ENCODE assay signal across 1 cellular context in the genomic region with DNA sequence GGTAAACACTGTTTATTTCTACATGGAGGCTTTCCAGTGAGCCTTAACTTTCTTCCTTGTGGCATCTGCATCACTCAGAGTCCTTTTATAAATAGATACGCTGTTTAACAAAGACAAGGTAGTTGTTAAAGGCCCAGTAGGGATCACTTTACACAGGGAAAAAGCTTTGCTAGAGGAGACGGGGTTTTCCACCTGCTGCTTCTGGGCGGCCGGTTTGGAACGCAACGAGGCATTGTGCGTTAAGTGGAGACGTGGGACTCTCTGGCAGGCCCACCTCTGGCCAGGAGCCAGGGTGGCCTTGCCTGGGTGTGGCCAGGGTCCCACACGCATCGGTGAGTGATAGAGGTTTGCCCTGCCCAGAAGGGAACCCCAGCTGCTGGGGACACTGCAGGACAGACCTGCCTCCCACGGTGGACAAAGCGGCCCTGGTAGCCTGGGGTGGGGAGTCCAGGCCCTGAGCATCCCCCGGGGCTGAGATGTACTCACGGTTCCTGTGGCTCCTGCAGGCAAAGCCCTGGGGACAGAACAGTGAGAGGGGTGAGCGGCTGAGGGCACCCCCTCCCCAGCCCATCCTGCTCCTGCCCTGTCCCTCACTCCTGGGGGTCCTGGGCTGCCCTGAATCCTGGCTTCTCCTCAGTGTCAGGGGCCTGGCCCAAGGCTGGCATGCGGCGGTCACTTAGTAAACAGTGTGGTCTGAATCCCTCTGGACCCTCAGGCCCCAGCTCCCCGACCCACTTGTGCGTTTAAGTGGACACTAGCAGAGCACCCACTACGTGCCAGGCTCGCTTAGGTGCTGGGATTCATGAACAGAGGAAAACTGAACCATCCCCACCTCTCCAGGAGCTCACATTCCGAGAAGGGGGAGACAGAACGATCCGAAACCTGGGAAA.
TF ChIP-seq lines count a peak whose summit lies in the region.

No MANE protein-coding gene starts in this region.

TF ChIP-seq in HEK293, 187 proteins besides CTCF, POLR2A, EP300 and RAD21 (continued from another document):
- TF ChIP-seq, protein P1, sequence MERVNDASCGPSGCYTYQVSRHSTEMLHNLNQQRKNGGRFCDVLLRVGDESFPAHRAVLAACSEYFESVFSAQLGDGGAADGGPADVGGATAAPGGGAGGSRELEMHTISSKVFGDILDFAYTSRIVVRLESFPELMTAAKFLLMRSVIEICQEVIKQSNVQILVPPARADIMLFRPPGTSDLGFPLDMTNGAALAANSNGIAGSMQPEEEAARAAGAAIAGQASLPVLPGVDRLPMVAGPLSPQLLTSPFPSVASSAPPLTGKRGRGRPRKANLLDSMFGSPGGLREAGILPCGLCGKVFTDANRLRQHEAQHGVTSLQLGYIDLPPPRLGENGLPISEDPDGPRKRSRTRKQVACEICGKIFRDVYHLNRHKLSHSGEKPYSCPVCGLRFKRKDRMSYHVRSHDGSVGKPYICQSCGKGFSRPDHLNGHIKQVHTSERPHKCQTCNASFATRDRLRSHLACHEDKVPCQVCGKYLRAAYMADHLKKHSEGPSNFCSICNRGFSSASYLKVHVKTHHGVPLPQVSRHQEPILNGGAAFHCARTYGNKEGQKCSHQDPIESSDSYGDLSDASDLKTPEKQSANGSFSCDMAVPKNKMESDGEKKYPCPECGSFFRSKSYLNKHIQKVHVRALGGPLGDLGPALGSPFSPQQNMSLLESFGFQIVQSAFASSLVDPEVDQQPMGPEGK (tag by site-specific recombination; IDR thresholded peaks at IDR 0.05), result peak; percentile 63; the same call in 1 of the 2 replicates
- TF ChIP-seq ZNF521 (tag by site-specific recombination; IDR thresholded peaks at IDR 0.05) (no peak), ZNF354C (tag by site-specific recombination; IDR thresholded peaks at IDR 0.05; ENCODE audit: borderline replicate concordance, low read depth) (no peak), IKZF3 (tag by site-specific recombination; IDR thresholded peaks at IDR 0.05) (no peak), ZNF792 (tag by site-specific recombination; IDR thresholded peaks at IDR 0.05) (no peak), GLIS1 (tag by site-specific recombination; IDR thresholded peaks at IDR 0.05) (peak; percentile 90), SCRT1 (tag by site-specific recombination; IDR thresholded peaks at IDR 0.05; ENCODE audit: borderline replicate concordance) (peak; percentile 91), ZNF510 (tag by site-specific recombination; IDR thresholded peaks at IDR 0.05; ENCODE audit: insufficient replicate concordance) (no peak), EGR2 (tag by site-specific recombination; IDR thresholded peaks at IDR 0.05; ENCODE audit: low read depth) (peak; percentile 9; the same call in 1 of the 2 replicates), ZSCAN30 (tag by site-specific recombination; IDR thresholded peaks at IDR 0.05) (0 out of 2 replicates have a peak, but pooled peaks have one; percentile 9), ZXDB (tag by site-specific recombination; IDR thresholded peaks at IDR 0.05) (0 out of 2 replicates have a peak, but pooled peaks have one; percentile 16), KLF1 (tag by site-specific recombination; IDR thresholded peaks at IDR 0.05) (peak; percentile 84), OSR2 (tag by site-specific recombination; IDR thresholded peaks at IDR 0.05) (peak; percentile 89), ZBTB20 (tag by site-specific recombination; IDR thresholded peaks at IDR 0.05) (0 out of 2 replicates have a peak, but pooled peaks have one; percentile 18), ZFHX2 (tag by site-specific recombination; conservative IDR thresholded peaks at IDR 0.05) (peak; percentile 36; the same call in 1 of the 2 replicates), ZNF404 (tag by site-specific recombination; IDR thresholded peaks at IDR 0.05) (no peak), SP7 (tag by site-specific recombination; IDR thresholded peaks at IDR 0.05) (peak; percentile 77), ZNF423 (tag by site-specific recombination; IDR thresholded peaks at IDR 0.05) (0 out of 2 replicates have a peak, but pooled peaks have one; percentile 20), ZNF146 (tag by site-specific recombination; IDR thresholded peaks at IDR 0.05) (no peak), ZNF184 (tag by site-specific recombination; IDR thresholded peaks at IDR 0.05) (no peak), ZNF529 (tag by site-specific recombination; IDR thresholded peaks at IDR 0.05; ENCODE audit: insufficient replicate concordance) (no peak), MZF1 (tag by site-specific recombination; IDR thresholded peaks at IDR 0.05; ENCODE audit: borderline replicate concordance) (peak; percentile 72; the same call in 1 of the 2 replicates), ZSCAN23 (tag by site-specific recombination; IDR thresholded peaks at IDR 0.05) (no peak), ZNF600 (tag by site-specific recombination; IDR thresholded peaks at IDR 0.05) (no peak), ZNF596 (tag by site-specific recombination; IDR thresholded peaks at IDR 0.05) (no peak), ZNF843 (tag by site-specific recombination; IDR thresholded peaks at IDR 0.05) (no peak)
- TF ChIP-seq, protein P2, sequence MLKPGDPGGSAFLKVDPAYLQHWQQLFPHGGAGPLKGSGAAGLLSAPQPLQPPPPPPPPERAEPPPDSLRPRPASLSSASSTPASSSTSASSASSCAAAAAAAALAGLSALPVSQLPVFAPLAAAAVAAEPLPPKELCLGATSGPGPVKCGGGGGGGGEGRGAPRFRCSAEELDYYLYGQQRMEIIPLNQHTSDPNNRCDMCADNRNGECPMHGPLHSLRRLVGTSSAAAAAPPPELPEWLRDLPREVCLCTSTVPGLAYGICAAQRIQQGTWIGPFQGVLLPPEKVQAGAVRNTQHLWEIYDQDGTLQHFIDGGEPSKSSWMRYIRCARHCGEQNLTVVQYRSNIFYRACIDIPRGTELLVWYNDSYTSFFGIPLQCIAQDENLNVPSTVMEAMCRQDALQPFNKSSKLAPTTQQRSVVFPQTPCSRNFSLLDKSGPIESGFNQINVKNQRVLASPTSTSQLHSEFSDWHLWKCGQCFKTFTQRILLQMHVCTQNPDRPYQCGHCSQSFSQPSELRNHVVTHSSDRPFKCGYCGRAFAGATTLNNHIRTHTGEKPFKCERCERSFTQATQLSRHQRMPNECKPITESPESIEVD (tag by site-specific recombination; IDR thresholded peaks at IDR 0.05), result peak; percentile 67; the same call in 1 of the 2 replicates
- TF ChIP-seq, protein P3, sequence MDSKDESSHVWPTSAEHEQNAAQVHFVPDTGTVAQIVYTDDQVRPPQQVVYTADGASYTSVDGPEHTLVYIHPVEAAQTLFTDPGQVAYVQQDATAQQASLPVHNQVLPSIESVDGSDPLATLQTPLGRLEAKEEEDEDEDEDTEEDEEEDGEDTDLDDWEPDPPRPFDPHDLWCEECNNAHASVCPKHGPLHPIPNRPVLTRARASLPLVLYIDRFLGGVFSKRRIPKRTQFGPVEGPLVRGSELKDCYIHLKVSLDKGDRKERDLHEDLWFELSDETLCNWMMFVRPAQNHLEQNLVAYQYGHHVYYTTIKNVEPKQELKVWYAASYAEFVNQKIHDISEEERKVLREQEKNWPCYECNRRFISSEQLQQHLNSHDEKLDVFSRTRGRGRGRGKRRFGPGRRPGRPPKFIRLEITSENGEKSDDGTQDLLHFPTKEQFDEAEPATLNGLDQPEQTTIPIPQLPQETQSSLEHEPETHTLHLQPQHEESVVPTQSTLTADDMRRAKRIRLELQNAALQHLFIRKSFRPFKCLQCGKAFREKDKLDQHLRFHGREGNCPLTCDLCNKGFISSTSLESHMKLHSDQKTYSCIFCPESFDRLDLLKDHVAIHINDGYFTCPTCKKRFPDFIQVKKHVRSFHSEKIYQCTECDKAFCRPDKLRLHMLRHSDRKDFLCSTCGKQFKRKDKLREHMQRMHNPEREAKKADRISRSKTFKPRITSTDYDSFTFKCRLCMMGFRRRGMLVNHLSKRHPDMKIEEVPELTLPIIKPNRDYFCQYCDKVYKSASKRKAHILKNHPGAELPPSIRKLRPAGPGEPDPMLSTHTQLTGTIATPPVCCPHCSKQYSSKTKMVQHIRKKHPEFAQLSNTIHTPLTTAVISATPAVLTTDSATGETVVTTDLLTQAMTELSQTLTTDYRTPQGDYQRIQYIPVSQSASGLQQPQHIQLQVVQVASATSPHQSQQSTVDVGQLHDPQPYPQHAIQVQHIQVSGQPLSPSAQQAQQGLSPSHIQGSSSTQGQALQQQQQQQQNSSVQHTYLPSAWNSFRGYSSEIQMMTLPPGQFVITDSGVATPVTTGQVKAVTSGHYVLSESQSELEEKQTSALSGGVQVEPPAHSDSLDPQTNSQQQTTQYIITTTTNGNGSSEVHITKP (tag by site-specific recombination; IDR thresholded peaks at IDR 0.05), result peak; percentile 41; the same call in 1 of the 2 replicates
- TF ChIP-seq, protein P4, sequence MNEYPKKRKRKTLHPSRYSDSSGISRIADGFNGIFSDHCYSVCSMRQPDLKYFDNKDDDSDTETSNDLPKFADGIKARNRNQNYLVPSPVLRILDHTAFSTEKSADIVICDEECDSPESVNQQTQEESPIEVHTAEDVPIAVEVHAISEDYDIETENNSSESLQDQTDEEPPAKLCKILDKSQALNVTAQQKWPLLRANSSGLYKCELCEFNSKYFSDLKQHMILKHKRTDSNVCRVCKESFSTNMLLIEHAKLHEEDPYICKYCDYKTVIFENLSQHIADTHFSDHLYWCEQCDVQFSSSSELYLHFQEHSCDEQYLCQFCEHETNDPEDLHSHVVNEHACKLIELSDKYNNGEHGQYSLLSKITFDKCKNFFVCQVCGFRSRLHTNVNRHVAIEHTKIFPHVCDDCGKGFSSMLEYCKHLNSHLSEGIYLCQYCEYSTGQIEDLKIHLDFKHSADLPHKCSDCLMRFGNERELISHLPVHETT (tag by site-specific recombination; IDR thresholded peaks at IDR 0.05), result no peak
TF ChIP-seq in HEK293: peak in this region for 19.
